Comparison of ENCODE assay signal across 9 cellular contexts in genomic region chr9:94860678-94861588, GRCh38.
DNase-seq lines count a peak whose midpoint lies in the region; ATAC-seq and TF ChIP-seq lines count a peak whose summit lies in the region.
"Had no signal": no experiment of that assay in that cellular context is flagged by ENCODE, and none has a peak within 500 bp of the region (broad histone marks: within the 10 kb centered on the region; RNA-seq: fewer than 3 reads in every experiment).

No MANE protein-coding gene starts in this region.

- TF ChIP-seq CTCF in esophagus squamous epithelium (IDR thresholded peaks at IDR 0.05) (no peak), esophagus muscularis mucosa (IDR thresholded peaks at IDR 0.05) (no peak)

- no peak for TF ChIP-seq POLR2A in esophagus squamous epithelium (IDR thresholded peaks at IDR 0.05)
- TF ChIP-seq POLR2A in esophagus muscularis mucosa (IDR thresholded peaks at IDR 0.05; ENCODE audit: low read depth), result no peak

- POLR2A ChIA-PET in HEK293T (lab: Yijun Ruan, JAX), result no interaction called here

- H3K4me3 ChIP-seq in esophagus squamous epithelium, result no peak overlapping the region
- no peak overlapping the region for H3K4me3 ChIP-seq in esophagus muscularis mucosa
- H3K4me3 ChIP-seq: SK-N-MC had no signal

- CTCF ChIA-PET in HEK293T (lab: Yijun Ruan, JAX), result no interaction called here

- intact Hi-C loops in esophagus squamous epithelium (cut with DNase I), result no loop called here
- intact Hi-C loops in esophagus muscularis mucosa (cut with DNase I), result no loop called here

- ATAC-seq in GM21717 (IDR thresholded peaks at IDR 0.05; ENCODE audit: unreplicated experiment), result peak; percentile 92

- peak; percentile 78 for DNase-seq in GF-D8 (lab: John Stamatoyannopoulos, UW)
- DNase-seq in M059J (ENCODE audit: low read depth), result peak; percentile 97
- DNase-seq in activated CD4-positive, alpha-beta T cell treated with anti-CD3 and anti-CD28 coated beads for 24 hours (ENCODE audit: low read depth in 2 of 2), result peak; percentile 29 to 39
- DNase-seq in esophagus squamous epithelium (lab: John Stamatoyannopoulos, UW), result no peak
- DNase-seq in stimulated activated CD4-positive, alpha-beta T cell treated with anti-CD3 and anti-CD28 coated beads, TNF-alpha, amount 100 ng/mL, for 4 hours (ENCODE audit: low read depth in 3 of 3), result peak in 2 of 3 experiments; percentile 24 to 34
- no peak for DNase-seq in esophagus muscularis mucosa (ENCODE audit: extremely low spot score)
- DNase-seq in HEK293T (ENCODE audit: extremely low spot score), result no peak

- no peak for TF ChIP-seq EP300 in esophagus muscularis mucosa (IDR thresholded peaks at IDR 0.05)

- peak overlapping the region in 3 of 4 donors; percentile 31 to 38 (median 37) for H3K27ac ChIP-seq in esophagus squamous epithelium
- H3K27ac ChIP-seq in esophagus muscularis mucosa (replicated peaks in 1 of 4), result peak overlapping the region in 1 of 4 donors; percentile 12
- H3K27ac ChIP-seq: SK-N-MC had no signal

- H3K36me3 ChIP-seq in esophagus squamous epithelium (no peaks in the 10 kb centered on the region), esophagus muscularis mucosa (no peaks in the 10 kb centered on the region)

- H3K27me3 ChIP-seq in esophagus squamous epithelium, result no peaks in the 10 kb centered on the region
- no peaks in the 10 kb centered on the region for H3K27me3 ChIP-seq in esophagus muscularis mucosa

- H3K4me1 ChIP-seq in esophagus squamous epithelium, result peaks cover 15 to 44% (median 15%) of the 10 kb centered on the region in 3 donors
- H3K4me1 ChIP-seq in esophagus muscularis mucosa, result peaks cover 21 to 40% (median 28%) of the 10 kb centered on the region in 4 donors

- H3K9me3 ChIP-seq in esophagus squamous epithelium, result no peaks in the 10 kb centered on the region
- H3K9me3 ChIP-seq in esophagus muscularis mucosa, result no peaks in the 10 kb centered on the region

- WGBS in esophagus squamous epithelium, 2 donors, result 76 to 79% methylated on average over 9 to 10 of the region's 10 CpGs
- 74% methylated on average over 10 of the region's 10 CpGs for WGBS in esophagus muscularis mucosa

TF ChIP-seq in HEK293T, 16 proteins besides CTCF, POLR2A, EP300 and RAD21:
- TF ChIP-seq L3MBTL2 (conservative IDR thresholded peaks at IDR 0.05) (no peak), FOXM1 (IDR thresholded peaks at IDR 0.05; ENCODE audit: borderline replicate concordance) (no peak), LEF1 (IDR thresholded peaks at IDR 0.05; ENCODE audit: borderline replicate concordance) (no peak), SUZ12 (IDR thresholded peaks at IDR 0.05) (no peak), SP1 (IDR thresholded peaks at IDR 0.05) (no peak), ZNF384 (IDR thresholded peaks at IDR 0.05) (no peak), FOXA1 (IDR thresholded peaks at IDR 0.05) (no peak), HDGF (IDR thresholded peaks at IDR 0.05; ENCODE audit: borderline replicate concordance) (no peak), ARNT (IDR thresholded peaks at IDR 0.05) (no peak), TARDBP (IDR thresholded peaks at IDR 0.05) (no peak), FOXK2 (IDR thresholded peaks at IDR 0.05) (no peak), PKNOX1 (IDR thresholded peaks at IDR 0.05) (no peak), BHLHE40 (IDR thresholded peaks at IDR 0.05; ENCODE audit: borderline replicate concordance) (no peak), NFRKB (IDR thresholded peaks at IDR 0.05) (no peak), ELF4 (IDR thresholded peaks at IDR 0.05) (no peak), CTBP1 (IDR thresholded peaks at IDR 0.05; ENCODE audit: borderline replicate concordance) (no peak)

Comparison
In these comparisons a context has a peak if more than half of its experiments do, and no peak if none do; other contexts are left out.
1. DNase-seq: peak in GF-D8 (single experiment), M059J (single experiment), activated CD4-positive, alpha-beta T cell treated with anti-CD3 and anti-CD28 coated beads for 24 hours (2 of 2) and stimulated activated CD4-positive, alpha-beta T cell treated with anti-CD3 and anti-CD28 coated beads, TNF-alpha, amount 100 ng/mL, for 4 hours (2 of 3); none in esophagus squamous epithelium (single experiment), esophagus muscularis mucosa (single experiment) and HEK293T (single experiment).